8 cellular contexts compared by ENCODE assay signal in genomic region chr1:201537966-201538617, GRCh38. TPM values are rescaled to one million over a fixed set of nuclear protein-coding genes. Genes with fewer than 3 reads are reported as not detected.
DNase-seq lines count a peak whose midpoint lies in the region; ATAC-seq and TF ChIP-seq lines count a peak whose summit lies in the region.

No MANE protein-coding gene starts in this region.

- H3F3A ChIP-seq in GM23248 (ENCODE audit: insufficient read depth): peaks cover 76% of the 10 kb centered on the region

- no peaks in the 10 kb centered on the region for H4K20me1 ChIP-seq in GM23248 (ENCODE audit: insufficient read depth)

- H3K4me1 ChIP-seq in GM23248 (ENCODE audit: insufficient read depth): peaks cover 75% of the 10 kb centered on the region
- H3K4me1 ChIP-seq in psoas muscle: peaks cover 26% of the 10 kb centered on the region

- no peaks in the 10 kb centered on the region for H3K9me2 ChIP-seq in GM23248 (ENCODE audit: insufficient read depth)

- no peak for TF ChIP-seq CTCF in psoas muscle (IDR thresholded peaks at IDR 0.05)

- WGBS in GM23248 (ENCODE audit: low coverage in 1 of 2, low lambda C conversion rate in 2 of 2, missing lambda C conversion rate in 2 of 2), 2 experiments: 4 to 11% methylated on average over 6 of the region's 6 CpGs
- 31 to 38% (median 36%) methylated on average over 6 of the region's 6 CpGs for WGBS in psoas muscle, 3 donors

- H3K9ac ChIP-seq in GM23248 (peak overlapping the region; percentile 97), SK-N-MC (ENCODE audit: insufficient read length) (peak overlapping the region; percentile 74)

- H3K36me3 ChIP-seq in GM23248 (ENCODE audit: low read depth): no peaks in the 10 kb centered on the region
- H3K36me3 ChIP-seq in SK-N-MC (ENCODE audit: insufficient read depth, low read length): no peaks in the 10 kb centered on the region
- H3K36me3 ChIP-seq in psoas muscle (ENCODE audit: insufficient read depth in 1 of 2, low read depth in 1 of 2): no peaks in the 10 kb centered on the region

- in situ Hi-C loops in GM23248 (cut with MboI): no loop called here

- H3K4me3 ChIP-seq in GM23248: peak overlapping the region; percentile 91
- H3K4me3 ChIP-seq in SK-N-MC: peak overlapping the region; percentile 95
- peak overlapping the region; percentile 73 for H3K4me3 ChIP-seq in psoas muscle

- no peaks in the 10 kb centered on the region for H3K27me3 ChIP-seq in GM23248 (replicated peaks; ENCODE audit: insufficient read depth)
- peaks cover 0 to 63% (median 17%) of the 10 kb centered on the region in 3 donors for H3K27me3 ChIP-seq in psoas muscle (ENCODE audit: insufficient read depth in 3 of 3, low read length in 2 of 3)

- intact Hi-C loops in psoas muscle (cut with DNase I): no loop called here

- peaks cover 40% of the 10 kb centered on the region for H3K79me2 ChIP-seq in GM23248 (ENCODE audit: insufficient read depth)

- H3K27ac ChIP-seq in GM23248 (peak overlapping the region; percentile 91), SK-N-MC (no peak overlapping the region), psoas muscle (peak overlapping the region; percentile 74)

- H3K4me2 ChIP-seq in GM23248 (ENCODE audit: unreplicated experiment): peak overlapping the region; percentile 86

- H2AFZ ChIP-seq in GM23248: peak overlapping the region; percentile 43

- DNase-seq in GM23248 (peak; percentile 49), SK-N-MC (ENCODE audit: low read depth, low spot score) (no peak), fibroblast of peridontal ligament (ENCODE audit: extremely low read depth) (peak; percentile 57), psoas muscle (no peak), D341Med (ENCODE audit: low spot score) (no peak)

- ATAC-seq in psoas muscle: no peak
- ATAC-seq in HG02642 (IDR thresholded peaks at IDR 0.05; ENCODE audit: poor library complexity, unreplicated experiment): no peak
- no peak for ATAC-seq in HG03457 (IDR thresholded peaks at IDR 0.05; ENCODE audit: unreplicated experiment)
- ATAC-seq in GM18868 (IDR thresholded peaks at IDR 0.05; ENCODE audit: unreplicated experiment): no peak

- no peaks in the 10 kb centered on the region for H3K9me3 ChIP-seq in GM23248 (ENCODE audit: low read depth)
- H3K9me3 ChIP-seq in SK-N-MC (ENCODE audit: low read depth, low read length): no peaks in the 10 kb centered on the region
- H3K9me3 ChIP-seq in psoas muscle: no peaks in the 10 kb centered on the region

RNA-seq across cellular contexts. Expression of gene NAV1, which starts 0.8 kb away (rescaled TPM):
- 79.0 and 81.8 TPM in 2 replicates for total RNA-seq in GM23248 (2014; rRNA removed; shearing (Covaris generic))
- polyA plus RNA-seq in GM23248 (2016; fragmentation: Nextera tagmentation; extraction: Ambion mirVana) (74.7 and 75.6 TPM in 2 replicates), psoas muscle (1 to 10 TPM; 1.8 to 3.1 (median 1.8) TPM)
- total RNA-seq in psoas muscle: 10 to 100 TPM in 3 of 4 donors, 1 to 10 TPM in 1; 8.4 to 13.3 (median 11.3) TPM

RNA-seq across cellular contexts. Expression of gene CSRP1, which starts 31.2 kb away (rescaled TPM):
- total RNA-seq in GM23248 (2014; rRNA removed; shearing (Covaris generic)): 1,160 and 1,256 TPM in 2 replicates
- 510 and 529 TPM in 2 replicates for polyA plus RNA-seq in GM23248 (2016; fragmentation: Nextera tagmentation; extraction: Ambion mirVana)
- 10 to 100 TPM; 14.7 to 27.7 (median 24.3) TPM for total RNA-seq in psoas muscle
- 10 to 100 TPM; 21.1 to 26.4 (median 23.2) TPM for polyA plus RNA-seq in psoas muscle

Comparison
In these comparisons a context has a peak if more than half of its experiments do, and no peak if none do; other contexts are left out.
1. DNase-seq: peak in GM23248 (single experiment) and fibroblast of peridontal ligament (single experiment); none in SK-N-MC (single experiment), psoas muscle (0 of 2) and D341Med (single experiment).
2. RNA of gene CSRP1, which starts 31.2 kb away (total RNA-seq): 1,160 to 1,256 TPM in GM23248; 14.7 to 27.7 TPM in psoas muscle; every median in the first group is over 10 times any median in the second.
3. Peak in every context shown above with its lines, with median percentiles within 50 percentile points of each other: H3K4me3 ChIP-seq.